In genomic region chr10:78280604-78281003, GRCh38 we compare ENCODE assay signal across 25 cellular contexts.
DNase-seq lines count a peak whose midpoint lies in the region; ATAC-seq, FAIRE-seq and TF ChIP-seq lines count a peak whose summit lies in the region.
"Had no signal": no experiment of that assay in that cellular context is flagged by ENCODE, and none has a peak within 500 bp of the region (broad histone marks: within the 10 kb centered on the region; RNA-seq: fewer than 3 reads in every experiment).

No MANE protein-coding gene starts in this region.

- TF ChIP-seq POLR2A in HepG2 (IDR thresholded peaks at IDR 0.05; ENCODE audit: insufficient read depth in 1 of 2, low read depth in 2 of 2, low read length in 2 of 2) (no peak), right lobe of liver (IDR thresholded peaks at IDR 0.05) (no peak), esophagus muscularis mucosa (IDR thresholded peaks at IDR 0.05; ENCODE audit: low read depth) (no peak)

- BruUV-seq in HepG2 (replicated peaks; lab: Mats Ljungman, UMichigan), result no TSS peak

- H3K27ac Mint-ChIP-seq in chondrocyte (ENCODE audit: unreplicated experiment), result no peak overlapping the region
- peak overlapping the region in 1 of 6 donors; percentile 42 for H3K27ac Mint-ChIP-seq in immature natural killer cell
- H3K27ac Mint-ChIP-seq: B cell; CD8-positive, alpha-beta T cell had no signal

- no peak overlapping the region for H3K4me2 ChIP-seq in HepG2 (ENCODE audit: low read depth, low read length)
- H3K4me2 ChIP-seq in neural cell (ENCODE audit: low read length), result no peak overlapping the region
- H3K4me2 ChIP-seq: BLaER1 had no signal

- H3K36me3 Mint-ChIP-seq in chondrocyte (ENCODE audit: low read depth) (no peaks in the 10 kb centered on the region), immature natural killer cell (no peaks in the 10 kb centered on the region)
- H3K36me3 Mint-ChIP-seq: CD4-positive, CD25-positive, alpha-beta regulatory T cell; CD8-positive, alpha-beta T cell had no signal

- H4K20me1 ChIP-seq in HepG2 (ENCODE audit: insufficient read depth, low read length) (no peaks in the 10 kb centered on the region), neural cell (ENCODE audit: insufficient read depth) (no peaks in the 10 kb centered on the region)
- H4K20me1 ChIP-seq: BLaER1 had no signal

- H3K9me3 ChIP-seq in HepG2 (ENCODE audit: low read length) (no peaks in the 10 kb centered on the region), right lobe of liver (no peaks in the 10 kb centered on the region), neural cell (ENCODE audit: low read length) (no peaks in the 10 kb centered on the region), esophagus muscularis mucosa (no peaks in the 10 kb centered on the region)
- H3K9me3 ChIP-seq: BLaER1 had no signal

- H3K36me3 ChIP-seq in HepG2 (replicated peaks in 1 of 2; ENCODE audit: control insufficient read depth in 1 of 2, insufficient read depth in 2 of 2, low read length in 2 of 2) (no peaks in the 10 kb centered on the region), right lobe of liver (no peaks in the 10 kb centered on the region), neural cell (ENCODE audit: insufficient read depth, low read length) (no peaks in the 10 kb centered on the region), esophagus muscularis mucosa (no peaks in the 10 kb centered on the region)
- H3K36me3 ChIP-seq: BLaER1 had no signal

- H3K4me1 Mint-ChIP-seq in chondrocyte (ENCODE audit: low read depth) (peaks cover 3% of the 10 kb centered on the region), immature natural killer cell (peaks cover 0 to under 1% of the 10 kb centered on the region in 2 donors)
- H3K4me1 Mint-ChIP-seq: B cell; CD4-positive, CD25-positive, alpha-beta regulatory T cell had no signal

- intact Hi-C loops in HepG2 (cut with micrococcal nuclease; ENCODE audit: unreplicated experiment) (no loop called here), right lobe of liver (cut with DNase I) (no loop called here), esophagus muscularis mucosa (cut with DNase I) (no loop called here)

- H3F3A ChIP-seq in neural cell (ENCODE audit: insufficient read depth, low read length, poor library complexity, severe bottlenecking), result no peaks in the 10 kb centered on the region

- H3K4me1 ChIP-seq in HepG2 (ENCODE audit: insufficient read depth, low read length) (no peaks in the 10 kb centered on the region), right lobe of liver (no peaks in the 10 kb centered on the region), esophagus muscularis mucosa (peaks cover 4 to 15% (median 10%) of the 10 kb centered on the region in 4 donors)

- H3K27me3 ChIP-seq in HepG2 (ENCODE audit: control insufficient read depth in 1 of 2, insufficient read depth in 2 of 2, low read length in 2 of 2), result peaks cover 4 to 39% of the 10 kb centered on the region in 2 experiments; a peak in 4 of 5 replicates
- H3K27me3 ChIP-seq in right lobe of liver, result no peaks in the 10 kb centered on the region
- no peaks in the 10 kb centered on the region for H3K27me3 ChIP-seq in neural cell (ENCODE audit: insufficient read depth, low read depth, low read length)
- no peaks in the 10 kb centered on the region for H3K27me3 ChIP-seq in esophagus muscularis mucosa
- H3K27me3 ChIP-seq: BLaER1 had no signal

- FAIRE-seq in HepG2 (lab: Jason Lieb, UNC), result no peak
- FAIRE-seq: A204.1, D721Med, GM12891, GM18507 had no signal

- WGBS in HepG2 (ENCODE audit: low lambda C conversion rate), result 26% methylated on average over 6 of the region's 6 CpGs
- 85% methylated on average over 5 of the region's 6 CpGs for WGBS in right lobe of liver (ENCODE audit: insufficient coverage, low coverage, low lambda C conversion rate, missing lambda C conversion rate)
- 97% methylated on average over 6 of the region's 6 CpGs for WGBS in esophagus muscularis mucosa

- CTCF ChIA-PET in HepG2 (lab: Yijun Ruan, JAX; ENCODE audit: low intra/inter-chr PET ratio, low total read pairs), result no interaction called here

- TF ChIP-seq RAD21 in HepG2 (CRISPR knock-in tag; IDR thresholded peaks at IDR 0.05) (no peak), neural cell (conservative IDR thresholded peaks at IDR 0.05) (no peak)

- H3K9ac ChIP-seq in HepG2 (ENCODE audit: insufficient read depth, low read depth, low read length), result no peak overlapping the region
- peak overlapping the region; percentile 40 for H3K9ac ChIP-seq in neural cell (ENCODE audit: low read length)
- H3K9ac ChIP-seq: BLaER1 had no signal

- in situ Hi-C loops in HepG2 (cut with HindIII; ENCODE audit: extremely low pct_ligation_motif_present, low pct_unique_long_range_greater_than_20kb), result no loop called here

- H3K27me3 Mint-ChIP-seq in chondrocyte (ENCODE audit: low read depth) (peaks cover 16% of the 10 kb centered on the region), immature natural killer cell (ENCODE audit: low read depth in 3 of 3) (peaks cover 4 to 8% (median 4%) of the 10 kb centered on the region in 3 donors)

- no peak overlapping the region for H2AFZ ChIP-seq in HepG2 (ENCODE audit: low read length)
- H2AFZ ChIP-seq in neural cell (ENCODE audit: low read depth, low read length), result no peak overlapping the region

- TF ChIP-seq CTCF in HepG2 (CRISPR knock-in tag; IDR thresholded peaks at IDR 0.05), result no peak
- TF ChIP-seq CTCF in right lobe of liver (IDR thresholded peaks at IDR 0.05), result no peak
- TF ChIP-seq CTCF in chondrocyte (IDR thresholded peaks at IDR 0.05), result no peak
- TF ChIP-seq CTCF in neural cell (IDR thresholded peaks at IDR 0.05; ENCODE audit: poor library complexity, severe bottlenecking), result no peak
- no peak for TF ChIP-seq CTCF in esophagus muscularis mucosa (IDR thresholded peaks at IDR 0.05)

- DNase-seq in HepG2 (ENCODE audit: low spot score), result no peak
- no peak for DNase-seq in right lobe of liver
- DNase-seq in chondrocyte (ENCODE audit: low spot score), result peak; percentile 22
- DNase-seq in GF-D8 (lab: John Stamatoyannopoulos, UW), result no peak
- no peak for DNase-seq in COR-L47 (lab: John Stamatoyannopoulos, UW)
- DNase-seq in immature natural killer cell, result no peak
- no peak for DNase-seq in esophagus muscularis mucosa (ENCODE audit: extremely low spot score)
- DNase-seq: CD4-positive, CD25-positive, alpha-beta regulatory T cell; CD8-positive, alpha-beta T cell; DMS 273 treated with DMSO at 0.1 percent for 48 hours; DMS79; EL; GDM1; GOT3; H7; HCEC 1CT had no signal

- TF ChIP-seq EP300 in HepG2 (IDR thresholded peaks at IDR 0.05; ENCODE audit: low read depth in 2 of 2, low read length in 2 of 2) (no peak), HepG2 (CRISPR knock-in tag; IDR thresholded peaks at IDR 0.05; ENCODE audit: borderline replicate concordance) (no peak), neural cell (conservative IDR thresholded peaks at IDR 0.05; ENCODE audit: poor library complexity, severe bottlenecking) (no peak), esophagus muscularis mucosa (IDR thresholded peaks at IDR 0.05) (no peak)

- H3K4me3 Mint-ChIP-seq in chondrocyte (ENCODE audit: unreplicated experiment), result no peak overlapping the region
- no peak overlapping the region for H3K4me3 Mint-ChIP-seq in immature natural killer cell
- H3K4me3 Mint-ChIP-seq: B cell; CD4-positive, CD25-positive, alpha-beta regulatory T cell; CD8-positive, alpha-beta T cell had no signal

- H3K27ac ChIP-seq in HepG2 (ENCODE audit: extremely low read length, insufficient read depth, low read length), result no peak overlapping the region
- H3K27ac ChIP-seq in right lobe of liver, result no peak overlapping the region
- peak overlapping the region; percentile 79 for H3K27ac ChIP-seq in neural cell (ENCODE audit: low read length)
- no peak overlapping the region for H3K27ac ChIP-seq in esophagus muscularis mucosa (replicated peaks in 1 of 4)
- H3K27ac ChIP-seq: 22Rv1, BLaER1, C4-2B had no signal

- H3K9me3 Mint-ChIP-seq in chondrocyte (ENCODE audit: low read depth) (no peaks in the 10 kb centered on the region), immature natural killer cell (no peaks in the 10 kb centered on the region)
- H3K9me3 Mint-ChIP-seq: CD8-positive, alpha-beta T cell had no signal

- POLR2A ChIA-PET in HepG2 (lab: Yijun Ruan, JAX), result no interaction called here

- no peaks in the 10 kb centered on the region for H3K9me2 ChIP-seq in neural cell (ENCODE audit: insufficient read depth, low read length)

- H3K79me2 ChIP-seq in HepG2 (ENCODE audit: insufficient read depth, low read length) (no peaks in the 10 kb centered on the region), neural cell (replicated peaks; ENCODE audit: insufficient read depth, low read length) (no peaks in the 10 kb centered on the region)

- H3K4me3 ChIP-seq in HepG2 (replicated peaks in 1 of 3; ENCODE audit: insufficient read depth in 1 of 3, low read depth in 2 of 3, low read length in 3 of 3), result no peak overlapping the region
- H3K4me3 ChIP-seq in right lobe of liver, result no peak overlapping the region
- H3K4me3 ChIP-seq in neural cell (ENCODE audit: low read length), result no peak overlapping the region
- no peak overlapping the region for H3K4me3 ChIP-seq in esophagus muscularis mucosa
- H3K4me3 ChIP-seq: BLaER1 had no signal

- ATAC-seq in HepG2 (no peak), right lobe of liver (no peak)
- ATAC-seq: CD8-positive, alpha-beta T cell had no signal

TF ChIP-seq in HepG2, 621 proteins besides CTCF, POLR2A, EP300 and RAD21:
- TF ChIP-seq RARG (CRISPR knock-in tag; IDR thresholded peaks at IDR 0.05; ENCODE audit: low read depth) (no peak), ZNF768 (CRISPR knock-in tag; IDR thresholded peaks at IDR 0.05) (peak; percentile 67)

TF ChIP-seq in neural cell, 6 proteins besides CTCF, POLR2A, EP300 and RAD21:
- no peak for TF ChIP-seq TAF1 (IDR thresholded peaks at IDR 0.05; ENCODE audit: low read depth)
